19 cellular contexts compared by ENCODE assay signal in the genomic region with DNA sequence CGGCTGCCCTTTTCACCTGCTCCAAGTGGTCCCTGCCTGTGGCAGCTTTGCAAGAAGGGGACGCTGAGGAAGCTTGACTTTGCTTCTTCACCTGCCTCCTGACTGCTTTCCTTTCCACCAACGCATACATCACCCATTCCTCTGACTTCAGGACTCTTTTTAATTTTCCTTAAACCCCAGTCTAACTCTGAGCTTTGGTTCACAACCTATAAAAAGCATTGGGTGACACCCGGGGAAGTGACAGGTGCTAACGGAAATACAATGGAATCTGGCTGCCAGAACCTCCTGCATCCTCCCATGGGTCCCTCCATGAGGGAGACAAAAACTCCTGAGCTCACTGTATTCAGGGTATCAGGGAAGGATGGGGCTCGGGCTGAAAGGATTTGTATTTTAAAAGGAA.
DNase-seq lines count a peak whose midpoint lies in the region.
"Had no signal": no experiment of that assay in that cellular context is flagged by ENCODE, and none has a peak within 500 bp of the region (broad histone marks: within the 10 kb centered on the region; RNA-seq: fewer than 3 reads in every experiment).

No MANE protein-coding gene starts in this region.

- H3K27ac ChIP-seq in caudate nucleus (ENCODE audit: low read depth, low read length) = peak overlapping the region; percentile 73
- H3K27ac ChIP-seq: 22Rv1; A549; BLaER1 treated with 17β-estradiol and CSF1 and Interleukin-3, amounts not matched to agents 10 nM and 100 nM; C4-2B had no signal

- DNase-seq in NCI-H2107 treated with DMSO at 0.1 percent for 48 hours (lab: John Stamatoyannopoulos, UW; ENCODE audit: unreplicated experiment) (peak; percentile 66), NCI-H2107 (lab: John Stamatoyannopoulos, UW) (no peak), NCI-H345 (lab: John Stamatoyannopoulos, UW) (peak; percentile 9), NCI-H345 treated with DMSO at 0.1 percent for 48 hours (lab: John Stamatoyannopoulos, UW; ENCODE audit: unreplicated experiment) (no peak), caudate nucleus (lab: John Stamatoyannopoulos, UW) (peak in 11 of 61 donors; percentile 17 to 64 (median 26)), putamen (ENCODE audit: low spot score) (peak; percentile 65), HuH-7.5 (ENCODE audit: low spot score) (no peak)
- no peak for DNase-seq in stimulated activated naive CD4-positive, alpha-beta T cell (lab: John Stamatoyannopoulos, UW)
- DNase-seq: AML-193; Caco-2; Calu3; CD4-positive, alpha-beta T cell; CD8-positive, alpha-beta T cell; DMS79 treated with DMSO at 0.1 percent for 48 hours; GF-D8 had no signal

Comparison
In these comparisons a context has a peak if more than half of its experiments do, and no peak if none do; other contexts are left out.
1. DNase-seq: peak in NCI-H2107 treated with DMSO at 0.1 percent for 48 hours (single experiment), NCI-H345 (single experiment) and putamen (single experiment); none in NCI-H2107 (single experiment), NCI-H345 treated with DMSO at 0.1 percent for 48 hours (single experiment), HuH-7.5 (single experiment) and stimulated activated naive CD4-positive, alpha-beta T cell (0 of 6).